Comparison of ENCODE assay signal across 7 cellular contexts in genomic region chr5:71586052-71586940, GRCh38. TPM values are rescaled to one million over a fixed set of nuclear protein-coding genes. Genes with fewer than 3 reads are reported as not detected.
DNase-seq lines count a peak whose midpoint lies in the region; ATAC-seq, FAIRE-seq and TF ChIP-seq lines count a peak whose summit lies in the region.

No MANE protein-coding gene starts in this region.

- H3K27ac ChIP-seq in psoas muscle, result peak overlapping the region; percentile 85

- H3K36me3 ChIP-seq in psoas muscle (ENCODE audit: insufficient read depth in 1 of 2, low read depth in 1 of 2), result peaks cover 0 to 3% of the 10 kb centered on the region in 2 donors

- H3K4me1 ChIP-seq in psoas muscle, result peaks cover 14% of the 10 kb centered on the region

- DNase-seq in T1000 (lab: John Stamatoyannopoulos, UW), result peak; percentile 62
- DNase-seq in fibroblast of mammary gland (ENCODE audit: low read depth), result peak; percentile 77
- DNase-seq in psoas muscle, result no peak
- no peak for DNase-seq in frontal cortex (ENCODE audit: low spot score in 2 of 2)
- no peak for DNase-seq in KBM-7

- H3K4me3 ChIP-seq in fibroblast of mammary gland (ENCODE audit: control insufficient read depth, low read depth, low read length) (peak overlapping the region; percentile 72), psoas muscle (peak overlapping the region; percentile 87)

- H3K27me3 ChIP-seq in psoas muscle (ENCODE audit: insufficient read depth in 3 of 3, low read length in 2 of 3), result no peaks in the 10 kb centered on the region

- ATAC-seq in GM18498 (IDR thresholded peaks at IDR 0.05; ENCODE audit: unreplicated experiment) (peak; percentile 6), HG03354 (IDR thresholded peaks at IDR 0.05; ENCODE audit: poor library complexity, severe bottlenecking, unreplicated experiment) (peak; percentile 17), psoas muscle (peak in 1 of 4 donors; percentile 15)

- intact Hi-C loops in psoas muscle (cut with DNase I), result no loop called here

- no peaks in the 10 kb centered on the region for H3K9me3 ChIP-seq in psoas muscle

- FAIRE-seq in frontal cortex (lab: Jason Lieb, UNC), result no peak

- whole genome bisulfite sequencing in psoas muscle, 3 donors, result 79 to 85% (median 82%) methylated on average over 22 of the region's 22 CpGs

- in situ Hi-C loops in KBM-7 (cut with MboI; ENCODE audit: low pct_unique_long_range_greater_than_20kb, low sequenced_read_pairs), result no loop called here

- TF ChIP-seq CTCF in fibroblast of mammary gland (conservative IDR thresholded peaks at IDR 0.05; ENCODE audit: control insufficient read depth, insufficient read depth, low read depth, low read length) (no peak), psoas muscle (IDR thresholded peaks at IDR 0.05) (no peak)

RNA-seq across cellular contexts. Expression of gene MCCC2, which starts 0.8 kb away (rescaled TPM):
- total RNA-seq in psoas muscle (10 to 100 TPM; 34.5 to 44.0 (median 40.8) TPM), frontal cortex (12.2 TPM)
- polyA plus RNA-seq in psoas muscle, result 10 to 100 TPM; 24.8 to 40.2 (median 27.4) TPM

Comparison
In these comparisons a context has a peak if more than half of its experiments do, and no peak if none do; other contexts are left out.
1. DNase-seq: peak in T1000 (single experiment) and fibroblast of mammary gland (single experiment); none in psoas muscle (0 of 2), frontal cortex (0 of 2) and KBM-7 (single experiment).